In genomic region chr19:52897149-52897935, GRCh38 we compare ENCODE assay signal across 8 cellular contexts. TPM values are rescaled to one million over a fixed set of nuclear protein-coding genes. Genes with fewer than 3 reads are reported as not detected.
DNase-seq lines count a peak whose midpoint lies in the region; ATAC-seq and TF ChIP-seq lines count a peak whose summit lies in the region.

Gene ZNF320, minus strand, starts transcription at chr19:52897635. Its CDS starts 7,380 bp downstream, at chr19:52890255.

- H3K9me3 Mint-ChIP-seq in CD4-positive, alpha-beta memory T cell: peaks cover 0 to 24% (median 7%) of the 10 kb centered on the region in 8 donors
- peaks cover 9% of the 10 kb centered on the region for H3K9me3 Mint-ChIP-seq in activated T-helper 17 cell treated with anti-CD3 and anti-CD28 coated beads, Interleukin-2, amount 50 U/mL, for 72 hours
- peaks cover 8 to 12% of the 10 kb centered on the region in 2 donors for H3K9me3 Mint-ChIP-seq in stimulated activated naive CD8-positive, alpha-beta T cell treated with anti-CD3 and anti-CD28 coated beads, Interleukin-15, amount 100 ng/mL, for 72 hours

- CTCF ChIA-PET in CD4-positive, alpha-beta memory T cell (lab: Charles Lee; ENCODE audit: partially characterized antibody): interaction anchor here (0.9 to 1.0 kb wide), 2 partner anchors 62 to 76 kb away, joined by 3 read pairs; partner anchors contain the start of gene ZNF28
- CTCF ChIA-PET in Panc1 (lab: Charles Lee): no interaction called here

- peak within 1 kb of the TSS; percentile 74 for H3K9ac ChIP-seq in neural cell (ENCODE audit: low read length)

- peak within 1 kb of the TSS; percentile 69 for H3K27ac ChIP-seq in CD4-positive, alpha-beta memory T cell (ENCODE audit: low read depth, low read length)
- H3K27ac ChIP-seq in Panc1 (ENCODE audit: low read length) (peak within 1 kb of the TSS; percentile 89), neural cell (ENCODE audit: low read length) (peak within 1 kb of the TSS; percentile 76)

- no peak for TF ChIP-seq RAD21 in neural cell (conservative IDR thresholded peaks at IDR 0.05)

- peak; percentile 16 for TF ChIP-seq EP300 in neural cell (conservative IDR thresholded peaks at IDR 0.05; ENCODE audit: poor library complexity, severe bottlenecking)

- H3K36me3 Mint-ChIP-seq in CD4-positive, alpha-beta memory T cell: peaks cover 18 to 21% of the 10 kb centered on the region in 2 donors
- peaks cover 23% of the 10 kb centered on the region for H3K36me3 Mint-ChIP-seq in activated T-helper 17 cell treated with anti-CD3 and anti-CD28 coated beads, Interleukin-2, amount 50 U/mL, for 72 hours (ENCODE audit: low read depth)

- no peaks in the 10 kb centered on the region for H3F3A ChIP-seq in neural cell (ENCODE audit: insufficient read depth, low read length, poor library complexity, severe bottlenecking)

- DNase-seq in CD4-positive, alpha-beta memory T cell: peak; percentile 88 to 92 (median 89)
- DNase-seq in HPDE6-E6E7 (ENCODE audit: extremely low spot score) (peak; percentile 94), Panc1 (ENCODE audit: low read depth, low spot score) (peak; percentile 62), fibroblast of pulmonary artery (ENCODE audit: low read depth) (peak; percentile 93)
- DNase-seq in stimulated activated naive CD8-positive, alpha-beta T cell treated with anti-CD3 and anti-CD28 coated beads, Interleukin-15, amount 100 ng/mL, for 72 hours: peak; percentile 91 to 94

- H3K4me2 ChIP-seq in neural cell (ENCODE audit: low read length): peak within 1 kb of the TSS; percentile 65

- H3K27me3 Mint-ChIP-seq in CD4-positive, alpha-beta memory T cell: no peaks in the 10 kb centered on the region
- H3K27me3 Mint-ChIP-seq in activated T-helper 17 cell treated with anti-CD3 and anti-CD28 coated beads, Interleukin-2, amount 50 U/mL, for 72 hours: no peaks in the 10 kb centered on the region
- H3K27me3 Mint-ChIP-seq in stimulated activated naive CD8-positive, alpha-beta T cell treated with anti-CD3 and anti-CD28 coated beads, Interleukin-15, amount 100 ng/mL, for 72 hours: no peaks in the 10 kb centered on the region

- peak within 1 kb of the TSS; percentile 90 to 96 (median 94) for H3K4me3 Mint-ChIP-seq in CD4-positive, alpha-beta memory T cell
- H3K4me3 Mint-ChIP-seq in activated T-helper 17 cell treated with anti-CD3 and anti-CD28 coated beads, Interleukin-2, amount 50 U/mL, for 72 hours: peak within 1 kb of the TSS; percentile 85
- peak within 1 kb of the TSS; percentile 87 to 93 for H3K4me3 Mint-ChIP-seq in stimulated activated naive CD8-positive, alpha-beta T cell treated with anti-CD3 and anti-CD28 coated beads, Interleukin-15, amount 100 ng/mL, for 72 hours

- no peaks in the 10 kb centered on the region for H3K36me3 ChIP-seq in CD4-positive, alpha-beta memory T cell (ENCODE audit: insufficient read depth, low read length)
- no peaks in the 10 kb centered on the region; the same call in 1 of the 2 replicates for H3K36me3 ChIP-seq in Panc1 (ENCODE audit: control insufficient read depth, insufficient read depth, low read length)
- H3K36me3 ChIP-seq in neural cell (ENCODE audit: insufficient read depth, low read length): no peaks in the 10 kb centered on the region

- H3K4me3 ChIP-seq in CD4-positive, alpha-beta memory T cell (ENCODE audit: low read length in 2 of 2): peak within 1 kb of the TSS; percentile 77 to 95
- H3K4me3 ChIP-seq in Panc1 (ENCODE audit: low read depth in 2 of 2, low read length in 2 of 2) (peak within 1 kb of the TSS; percentile 73 to 87), fibroblast of pulmonary artery (replicated peaks; ENCODE audit: low read depth, low read length) (peak within 1 kb of the TSS; percentile 98), neural cell (ENCODE audit: low read length) (peak within 1 kb of the TSS; percentile 95)

- POLR2A ChIA-PET in CD4-positive, alpha-beta memory T cell (lab: Charles Lee; ENCODE audit: partially characterized antibody): interaction anchor here (0.6 to 1.2 kb wide), 2 partner anchors 40 to 65 kb away, joined by 3 read pairs; partner anchors contain the start of genes ZNF468 and ZNF816
- POLR2A ChIA-PET in Panc1 (lab: Charles Lee): no interaction called here

- intact Hi-C loops in CD4-positive, alpha-beta memory T cell (cut with micrococcal nuclease): loop anchor here (1.0 to 2.0 kb wide), 4 partner anchors 25 to 65 kb away; partner anchors contain the start of genes ZNF468, ZNF816 and ZNF888
- intact Hi-C loops in Panc1 (cut with micrococcal nuclease; ENCODE audit: unreplicated experiment): no loop called here

- BruUV-seq in Panc1 (replicated peaks; lab: Mats Ljungman, UMichigan): TSS peak; percentile 81

- H3K27ac Mint-ChIP-seq in CD4-positive, alpha-beta memory T cell: peak within 1 kb of the TSS; percentile 83 to 97 (median 94)
- H3K27ac Mint-ChIP-seq in activated T-helper 17 cell treated with anti-CD3 and anti-CD28 coated beads, Interleukin-2, amount 50 U/mL, for 72 hours: peak within 1 kb of the TSS; percentile 78
- peak within 1 kb of the TSS; percentile 87 to 95 for H3K27ac Mint-ChIP-seq in stimulated activated naive CD8-positive, alpha-beta T cell treated with anti-CD3 and anti-CD28 coated beads, Interleukin-15, amount 100 ng/mL, for 72 hours

- peak within 1 kb of the TSS; percentile 98 for H2AFZ ChIP-seq in neural cell (ENCODE audit: low read depth, low read length)

- no peaks in the 10 kb centered on the region for H3K27me3 ChIP-seq in CD4-positive, alpha-beta memory T cell (ENCODE audit: insufficient read depth, low read length)
- H3K27me3 ChIP-seq in Panc1 (ENCODE audit: control insufficient read depth, insufficient read depth, low read length): no peaks in the 10 kb centered on the region
- H3K27me3 ChIP-seq in neural cell (ENCODE audit: insufficient read depth, low read depth, low read length): no peaks in the 10 kb centered on the region

- peaks cover 6% of the 10 kb centered on the region for H3K79me2 ChIP-seq in neural cell (replicated peaks; ENCODE audit: insufficient read depth, low read length)

- no peaks in the 10 kb centered on the region for H3K9me2 ChIP-seq in neural cell (ENCODE audit: insufficient read depth, low read length)

- peaks cover 3 to 24% (median 22%) of the 10 kb centered on the region in 4 donors for H3K4me1 Mint-ChIP-seq in CD4-positive, alpha-beta memory T cell
- H3K4me1 Mint-ChIP-seq in activated T-helper 17 cell treated with anti-CD3 and anti-CD28 coated beads, Interleukin-2, amount 50 U/mL, for 72 hours: peaks cover 10% of the 10 kb centered on the region
- peaks cover 31% of the 10 kb centered on the region for H3K4me1 Mint-ChIP-seq in stimulated activated naive CD8-positive, alpha-beta T cell treated with anti-CD3 and anti-CD28 coated beads, Interleukin-15, amount 100 ng/mL, for 72 hours

- H3K9me3 ChIP-seq in CD4-positive, alpha-beta memory T cell (ENCODE audit: control insufficient read depth in 1 of 2, low read length in 2 of 2): no peaks in the 10 kb centered on the region
- no peaks in the 10 kb centered on the region for H3K9me3 ChIP-seq in Panc1 (ENCODE audit: control insufficient read depth, insufficient read depth, low read depth, low read length)
- H3K9me3 ChIP-seq in neural cell (ENCODE audit: low read length): no peaks in the 10 kb centered on the region

- H3K4me1 ChIP-seq in CD4-positive, alpha-beta memory T cell (ENCODE audit: insufficient read depth, low read length): peaks cover 14% of the 10 kb centered on the region
- peaks cover 4% of the 10 kb centered on the region; the same call in 1 of the 2 replicates for H3K4me1 ChIP-seq in Panc1 (ENCODE audit: control insufficient read depth, insufficient read depth, low read length)

- no peaks in the 10 kb centered on the region for H4K20me1 ChIP-seq in neural cell (ENCODE audit: insufficient read depth)

- peak; percentile 98 for ATAC-seq in GM19455 (IDR thresholded peaks at IDR 0.05; ENCODE audit: unreplicated experiment)
- ATAC-seq in Panc1: peak; percentile 99
- ATAC-seq in activated T-helper 17 cell treated with anti-CD3 and anti-CD28 coated beads, Interleukin-2, amount 50 U/mL, for 72 hours (replicated peaks): peak; percentile 100
- ATAC-seq in stimulated activated naive CD8-positive, alpha-beta T cell treated with anti-CD3 and anti-CD28 coated beads, Interleukin-15, amount 100 ng/mL, for 72 hours: peak; percentile 100

- no peak for TF ChIP-seq CTCF in Panc1 (IDR thresholded peaks at IDR 0.05)
- no peak for TF ChIP-seq CTCF in fibroblast of pulmonary artery (IDR thresholded peaks at IDR 0.05; ENCODE audit: low read length, missing control alignments)
- no peak for TF ChIP-seq CTCF in neural cell (IDR thresholded peaks at IDR 0.05; ENCODE audit: poor library complexity, severe bottlenecking)

- in situ Hi-C loops in Panc1 (cut with HindIII; ENCODE audit: low pct_unique_long_range_greater_than_20kb, low sequenced_read_pairs): no loop called here

TF ChIP-seq in neural cell, 6 proteins besides CTCF, POLR2A, EP300 and RAD21 (continues in another document):
- TF ChIP-seq MXI1 (conservative IDR thresholded peaks at IDR 0.05; ENCODE audit: poor library complexity, severe bottlenecking): peak; percentile 85
- no peak for TF ChIP-seq EZH2 (IDR thresholded peaks at IDR 0.05; ENCODE audit: borderline replicate concordance, insufficient read depth, low read length, poor library complexity, severe bottlenecking)
- no peak for TF ChIP-seq TAF1 (IDR thresholded peaks at IDR 0.05; ENCODE audit: low read depth)
- TF ChIP-seq POLR2AphosphoS5 (IDR thresholded peaks at IDR 0.05): peak; percentile 84

RNA-seq across cellular contexts. Expression of gene ZNF320, which starts in this region (rescaled TPM):
- 10 to 100 TPM; 14.1 to 15.6 TPM for total RNA-seq in CD4-positive, alpha-beta memory T cell
- polyA plus RNA-seq in CD4-positive, alpha-beta memory T cell: 1 to 10 TPM in 1 of 2 donors, not detected in 1; 2.8 TPM
- 10.2 TPM for total RNA-seq in Panc1 (2021; ENCODE audit: unreplicated experiment)
- 5.9 TPM for polyA plus RNA-seq in Panc1 (2012; ENCODE audit: insufficient read length)
- 1 to 10 TPM; 3.3 to 9.4 TPM for total RNA-seq in activated T-helper 17 cell treated with anti-CD3 and anti-CD28 coated beads, Interleukin-2, amount 50 U/mL, for 72 hours
- 35.7 and 53.5 TPM in 2 replicates for polyA plus RNA-seq in neural cell
- 39.9 and 47.2 TPM in 2 replicates for polyA minus RNA-seq in neural cell

Comparison
In these comparisons a context has a peak if more than half of its experiments do, and no peak if none do; other contexts are left out.
1. Peak in every context shown above with its lines: DNase-seq, ATAC-seq, H3K4me3 ChIP-seq and H3K27ac ChIP-seq.